1 cellular context compared by ENCODE assay signal in genomic region chr13:42258747-42259146, GRCh38.
TF ChIP-seq lines count a peak whose summit lies in the region.

No MANE protein-coding gene starts in this region.

TF ChIP-seq in K562, 482 proteins besides CTCF, POLR2A, EP300 and RAD21 (continued from another document):
- no peak for TF ChIP-seq CHAMP1 (IDR thresholded peaks at IDR 0.05)
- no peak for TF ChIP-seq EGR1 (conservative IDR thresholded peaks at IDR 0.05)
- TF ChIP-seq TAF9B (IDR thresholded peaks at IDR 0.05; ENCODE audit: partially characterized antibody) = no peak
- no peak for TF ChIP-seq ESRRB (CRISPR knock-in tag; IDR thresholded peaks at IDR 0.05; ENCODE audit: borderline replicate concordance)
- no peak for TF ChIP-seq ELK3 (CRISPR knock-in tag; IDR thresholded peaks at IDR 0.05)
- no peak for TF ChIP-seq PRMT5 (CRISPR knock-in tag; IDR thresholded peaks at IDR 0.05)
- TF ChIP-seq ZBTB11 (CRISPR knock-in tag; IDR thresholded peaks at IDR 0.05) = no peak
- no peak for TF ChIP-seq NCOA4 (IDR thresholded peaks at IDR 0.05; ENCODE audit: partially characterized antibody)
- TF ChIP-seq FOXM1 (IDR thresholded peaks at IDR 0.05; ENCODE audit: low read depth) = no peak
- TF ChIP-seq FOXM1 (CRISPR knock-in tag; IDR thresholded peaks at IDR 0.05; ENCODE audit: low read depth) = no peak
- no peak for TF ChIP-seq DIDO1 (tag; IDR thresholded peaks at IDR 0.05; ENCODE audit: low read depth)
- TF ChIP-seq, protein P1, sequence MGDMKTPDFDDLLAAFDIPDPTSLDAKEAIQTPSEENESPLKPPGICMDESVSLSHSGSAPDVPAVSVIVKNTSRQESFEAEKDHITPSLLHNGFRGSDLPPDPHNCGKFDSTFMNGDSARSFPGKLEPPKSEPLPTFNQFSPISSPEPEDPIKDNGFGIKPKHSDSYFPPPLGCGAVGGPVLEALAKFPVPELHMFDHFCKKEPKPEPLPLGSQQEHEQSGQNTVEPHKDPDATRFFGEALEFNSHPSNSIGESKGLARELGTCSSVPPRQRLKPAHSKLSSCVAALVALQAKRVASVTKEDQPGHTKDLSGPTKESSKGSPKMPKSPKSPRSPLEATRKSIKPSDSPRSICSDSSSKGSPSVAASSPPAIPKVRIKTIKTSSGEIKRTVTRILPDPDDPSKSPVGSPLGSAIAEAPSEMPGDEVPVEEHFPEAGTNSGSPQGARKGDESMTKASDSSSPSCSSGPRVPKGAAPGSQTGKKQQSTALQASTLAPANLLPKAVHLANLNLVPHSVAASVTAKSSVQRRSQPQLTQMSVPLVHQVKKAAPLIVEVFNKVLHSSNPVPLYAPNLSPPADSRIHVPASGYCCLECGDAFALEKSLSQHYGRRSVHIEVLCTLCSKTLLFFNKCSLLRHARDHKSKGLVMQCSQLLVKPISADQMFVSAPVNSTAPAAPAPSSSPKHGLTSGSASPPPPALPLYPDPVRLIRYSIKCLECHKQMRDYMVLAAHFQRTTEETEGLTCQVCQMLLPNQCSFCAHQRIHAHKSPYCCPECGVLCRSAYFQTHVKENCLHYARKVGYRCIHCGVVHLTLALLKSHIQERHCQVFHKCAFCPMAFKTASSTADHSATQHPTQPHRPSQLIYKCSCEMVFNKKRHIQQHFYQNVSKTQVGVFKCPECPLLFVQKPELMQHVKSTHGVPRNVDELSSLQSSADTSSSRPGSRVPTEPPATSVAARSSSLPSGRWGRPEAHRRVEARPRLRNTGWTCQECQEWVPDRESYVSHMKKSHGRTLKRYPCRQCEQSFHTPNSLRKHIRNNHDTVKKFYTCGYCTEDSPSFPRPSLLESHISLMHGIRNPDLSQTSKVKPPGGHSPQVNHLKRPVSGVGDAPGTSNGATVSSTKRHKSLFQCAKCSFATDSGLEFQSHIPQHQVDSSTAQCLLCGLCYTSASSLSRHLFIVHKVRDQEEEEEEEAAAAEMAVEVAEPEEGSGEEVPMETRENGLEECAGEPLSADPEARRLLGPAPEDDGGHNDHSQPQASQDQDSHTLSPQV (IDR thresholded peaks at IDR 0.05) = no peak
- TF ChIP-seq ZNF23 (CRISPR knock-in tag; IDR thresholded peaks at IDR 0.05) = no peak
- TF ChIP-seq TAF7 (tag; IDR thresholded peaks at IDR 0.05) = no peak
- no peak for TF ChIP-seq YBX1 (IDR thresholded peaks at IDR 0.05)
